Comparison of ENCODE assay signal across 12 cellular contexts in the genomic region with DNA sequence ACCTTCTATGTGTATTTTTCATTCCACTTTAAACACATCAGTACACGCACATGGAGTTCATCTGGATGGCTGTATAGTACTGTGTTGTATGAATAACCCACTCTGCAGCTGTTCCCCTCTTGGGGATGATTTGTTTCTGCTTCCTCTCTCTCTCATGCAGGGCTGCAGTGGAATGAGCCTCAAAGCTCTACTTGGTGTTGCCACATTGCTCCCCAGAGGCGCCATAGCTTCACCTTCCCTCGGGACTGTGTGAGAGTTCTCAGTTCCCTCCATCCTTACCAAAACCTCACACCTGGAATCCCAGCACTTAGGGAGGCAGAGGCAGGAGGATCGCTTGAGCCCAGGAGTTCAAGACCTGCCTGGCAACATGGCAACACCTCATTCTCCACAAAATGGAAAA. TPM values are rescaled to one million over a fixed set of nuclear protein-coding genes. Genes with fewer than 3 reads are reported as not detected.
A peak's percentile ranks its signal among the peaks of the same experiment; 100 is the strongest.
DNase-seq lines count a peak whose midpoint lies in the region; ATAC-seq and TF ChIP-seq lines count a peak whose summit lies in the region.
"Had no signal": no experiment of that assay in that cellular context is flagged by ENCODE, and none has a peak within 500 bp of the region (broad histone marks: within the 10 kb centered on the region; RNA-seq: fewer than 3 reads in every experiment).

No MANE protein-coding gene starts in this region.

- peaks cover 28% of the 10 kb centered on the region for H3K4me1 ChIP-seq in CD8-positive, alpha-beta T cell (ENCODE audit: insufficient read depth, low read length)
- H3K4me1 ChIP-seq: Caco-2 had no signal

- POLR2A ChIA-PET in CD8-positive, alpha-beta T cell (lab: Charles Lee) = no interaction called here
- POLR2A ChIA-PET in activated B cell treated with CpG ODN at 0.5 μM for 24 hours (lab: Charles Lee) = interaction anchor here (0.6 to 3.2 kb wide), 17 partner anchors 11 to 66 kb away, joined by 3 to 21 read pairs (median 6); partner anchors contain the start of gene GPR183

- no peaks in the 10 kb centered on the region for H3K27me3 Mint-ChIP-seq in CD8-positive, alpha-beta T cell (ENCODE audit: low read depth)
- no peaks in the 10 kb centered on the region for H3K27me3 Mint-ChIP-seq in activated B cell treated with CpG ODN at 0.5 μM for 24 hours

- ATAC-seq in CD8-positive, alpha-beta T cell = no peak
- ATAC-seq in GM19043 (IDR thresholded peaks at IDR 0.05; ENCODE audit: low read depth, unreplicated experiment) (peak; percentile 78), HG03064 (IDR thresholded peaks at IDR 0.05; ENCODE audit: low read depth, unreplicated experiment) (peak; percentile 72), activated B cell treated with CpG ODN at 0.5 μM for 24 hours (ENCODE audit: low read depth) (peak; percentile 94), HG03045 (IDR thresholded peaks at IDR 0.05; ENCODE audit: unreplicated experiment) (no peak)

- H3K4me1 Mint-ChIP-seq in CD8-positive, alpha-beta T cell (ENCODE audit: low read depth) = peaks cover 68% of the 10 kb centered on the region
- peaks cover 56% of the 10 kb centered on the region for H3K4me1 Mint-ChIP-seq in activated B cell treated with CpG ODN at 0.5 μM for 24 hours

- no peak overlapping the region for H3K4me3 ChIP-seq in CD8-positive, alpha-beta T cell (ENCODE audit: low read depth, low read length)

- H3K4me3 Mint-ChIP-seq in CD8-positive, alpha-beta T cell = no peak overlapping the region
- peak overlapping the region; percentile 29 for H3K4me3 Mint-ChIP-seq in activated B cell treated with CpG ODN at 0.5 μM for 24 hours

- H3K27ac ChIP-seq in CD8-positive, alpha-beta T cell (ENCODE audit: low read depth, low read length) = no peak overlapping the region

- H3K27me3 ChIP-seq in CD8-positive, alpha-beta T cell (ENCODE audit: insufficient read depth, low read length) = no peaks in the 10 kb centered on the region

- DNase-seq in CD8-positive, alpha-beta T cell = no peak
- peak; percentile 40 for DNase-seq in activated B cell treated with CpG ODN at 0.5 μM for 24 hours
- no peak for DNase-seq in NCI-H128 (lab: John Stamatoyannopoulos, UW; ENCODE audit: unreplicated experiment)
- no peak for DNase-seq in HuH-7 (ENCODE audit: low spot score)
- DNase-seq in GOT3 (lab: John Stamatoyannopoulos, UW) = no peak
- DNase-seq: anterior cingulate cortex, Caco-2, NCI-H1436, occipital lobe had no signal

- peaks cover 75% of the 10 kb centered on the region for H3K36me3 Mint-ChIP-seq in CD8-positive, alpha-beta T cell
- peaks cover 29% of the 10 kb centered on the region for H3K36me3 Mint-ChIP-seq in activated B cell treated with CpG ODN at 0.5 μM for 24 hours (ENCODE audit: low read depth)

- H3K9me3 Mint-ChIP-seq in CD8-positive, alpha-beta T cell = no peaks in the 10 kb centered on the region
- no peaks in the 10 kb centered on the region for H3K9me3 Mint-ChIP-seq in activated B cell treated with CpG ODN at 0.5 μM for 24 hours

- no peaks in the 10 kb centered on the region for H3K36me3 ChIP-seq in CD8-positive, alpha-beta T cell (ENCODE audit: insufficient read depth, low read length)

- intact Hi-C loops in CD8-positive, alpha-beta T cell (cut with DNase I, micrococcal nuclease) = loop anchor here in 1 of 2 experiments (1.0 to 2.0 kb wide), 2 partner anchors 7 to 15 kb away; no protein-coding TSS in a partner anchor
- intact Hi-C loops in activated B cell treated with CpG ODN at 0.5 μM for 24 hours (cut with micrococcal nuclease) = loop anchor here (1.0 to 2.0 kb wide), 4 partner anchors 13 to 52 kb away; no protein-coding TSS in a partner anchor

- CTCF ChIA-PET in CD8-positive, alpha-beta T cell (lab: Charles Lee) = interaction anchor here (0.6 to 2.5 kb wide), 7 partner anchors 11 to 159 kb away, joined by 3 to 15 read pairs (median 3); no protein-coding TSS in a partner anchor
- CTCF ChIA-PET in activated B cell treated with CpG ODN at 0.5 μM for 24 hours (lab: Charles Lee) = interaction anchor here (0.6 to 2.6 kb wide), 13 partner anchors 11 to 120 kb away, joined by 3 to 14 read pairs (median 4); no protein-coding TSS in a partner anchor

- H3K9me3 ChIP-seq in CD8-positive, alpha-beta T cell (ENCODE audit: low read length) = no peaks in the 10 kb centered on the region
- H3K9me3 ChIP-seq: Caco-2 had no signal

- peak overlapping the region; percentile 75 for H3K27ac Mint-ChIP-seq in CD8-positive, alpha-beta T cell
- H3K27ac Mint-ChIP-seq in activated B cell treated with CpG ODN at 0.5 μM for 24 hours = peak overlapping the region; percentile 77

- TF ChIP-seq CTCF in CD8-positive, alpha-beta T cell (IDR thresholded peaks at IDR 0.05) = no peak
- no peak for TF ChIP-seq CTCF in activated B cell treated with CpG ODN at 0.5 μM for 24 hours (IDR thresholded peaks at IDR 0.05)

RNA-seq across cellular contexts. Expression of gene GPR183, which starts 28.4 kb away (rescaled TPM):
- total RNA-seq in CD8-positive, alpha-beta T cell = 10 to 100 TPM; 80.2 to 85.5 TPM
- total RNA-seq in activated B cell treated with CpG ODN at 0.5 μM for 24 hours = 84.5 and 86.4 TPM in 2 replicates
- total RNA-seq: Caco-2 had no signal

Comparison
In these comparisons a context has a peak if more than half of its experiments do, and no peak if none do; other contexts are left out.
1. ATAC-seq: peak in GM19043 (single experiment), HG03064 (single experiment) and activated B cell treated with CpG ODN at 0.5 μM for 24 hours (single experiment); none in CD8-positive, alpha-beta T cell (single experiment) and HG03045 (single experiment).